ENCODE assay signal across 1 cellular context in genomic region chr3:13648060-13648743, GRCh38.
TF ChIP-seq lines count a peak whose summit lies in the region.

No MANE protein-coding gene starts in this region.

TF ChIP-seq in K562, 482 proteins besides CTCF, POLR2A, EP300 and RAD21 (continued from another document and continues in another):
- TF ChIP-seq AFF1 (IDR thresholded peaks at IDR 0.05; ENCODE audit: low read depth in 1 of 2, partially characterized antibody in 2 of 2) (peak in 1 of 2 experiments; percentile 21), ZNF197 (CRISPR knock-in tag; IDR thresholded peaks at IDR 0.05; ENCODE audit: low read depth) (no peak), PPARD (CRISPR knock-in tag; IDR thresholded peaks at IDR 0.05) (no peak), BRD4 (IDR thresholded peaks at IDR 0.05) (no peak), STAG1 (CRISPR knock-in tag; IDR thresholded peaks at IDR 0.05; ENCODE audit: borderline replicate concordance) (peak; percentile 100), CEBPZ (IDR thresholded peaks at IDR 0.05; ENCODE audit: borderline replicate concordance, low read depth, low read length) (no peak), NFATC3 (IDR thresholded peaks at IDR 0.05) (no peak), CC2D1A (IDR thresholded peaks at IDR 0.05) (peak; percentile 93), ZNF717 (CRISPR knock-in tag; IDR thresholded peaks at IDR 0.05) (no peak), FOXJ3 (CRISPR knock-in tag; IDR thresholded peaks at IDR 0.05) (no peak), KDM2B (CRISPR knock-in tag; IDR thresholded peaks at IDR 0.05) (no peak), SIRT6 (IDR thresholded peaks at IDR 0.05; ENCODE audit: low read depth, low read length) (no peak), ZBTB34 (CRISPR knock-in tag; IDR thresholded peaks at IDR 0.05) (no peak), ZNF165 (CRISPR knock-in tag; IDR thresholded peaks at IDR 0.05; ENCODE audit: borderline replicate concordance) (no peak), LCOR (CRISPR knock-in tag; IDR thresholded peaks at IDR 0.05) (peak; percentile 78), CREB1 (IDR thresholded peaks at IDR 0.05) (0 out of 2 replicates have a peak, but pooled peaks have one; percentile 50), CREB1 (CRISPR knock-in tag; IDR thresholded peaks at IDR 0.05) (peak; percentile 73), E4F1 (CRISPR knock-in tag; IDR thresholded peaks at IDR 0.05; ENCODE audit: borderline replicate concordance) (no peak), SUPT5H (IDR thresholded peaks at IDR 0.05) (no peak), MCM7 (IDR thresholded peaks at IDR 0.05) (no peak), TCF7 (IDR thresholded peaks at IDR 0.05; ENCODE audit: borderline replicate concordance) (0 out of 2 replicates have a peak, but pooled peaks have one; percentile 36), KDM1A (IDR thresholded peaks at IDR 0.05) (no peak), ZNF143 (CRISPR knock-in tag; IDR thresholded peaks at IDR 0.05) (no peak), ASH1L (IDR thresholded peaks at IDR 0.05; ENCODE audit: borderline replicate concordance, low read depth, partially characterized antibody) (peak; percentile 76), ZBTB2 (IDR thresholded peaks at IDR 0.05) (0 out of 2 replicates have a peak, but pooled peaks have one; percentile 18), HOXB6 (CRISPR knock-in tag; IDR thresholded peaks at IDR 0.05; ENCODE audit: borderline replicate concordance) (no peak), GTF2A2 (tag; IDR thresholded peaks at IDR 0.05) (no peak), BCLAF1 (IDR thresholded peaks at IDR 0.05; ENCODE audit: borderline replicate concordance in 1 of 2, control insufficient read depth in 1 of 2, low read depth in 2 of 2, low read length in 1 of 2) (peak in 1 of 2 experiments; percentile 95; a peak in 2 of 4 replicates), HES1 (IDR thresholded peaks at IDR 0.05; ENCODE audit: low read depth) (no peak), RERE (CRISPR knock-in tag; IDR thresholded peaks at IDR 0.05; ENCODE audit: borderline replicate concordance) (peak; percentile 66; the same call in 1 of the 2 replicates), POLR2AphosphoS2 (IDR thresholded peaks at IDR 0.05; ENCODE audit: low read length) (no peak), MAZ (CRISPR knock-in tag; conservative IDR thresholded peaks at IDR 0.05 in 1 of 2, IDR thresholded peaks at IDR 0.05 in 1 of 2) (peak; percentile 29 to 76; a peak in 3 of 4 replicates), E2F1 (CRISPR knock-in tag; IDR thresholded peaks at IDR 0.05) (peak; percentile 52; the same call in 1 of the 2 replicates), CBFA2T2 (conservative IDR thresholded peaks at IDR 0.05) (no peak), ZNF263 (CRISPR knock-in tag; IDR thresholded peaks at IDR 0.05; ENCODE audit: borderline replicate concordance) (no peak)
